In the genomic region with DNA sequence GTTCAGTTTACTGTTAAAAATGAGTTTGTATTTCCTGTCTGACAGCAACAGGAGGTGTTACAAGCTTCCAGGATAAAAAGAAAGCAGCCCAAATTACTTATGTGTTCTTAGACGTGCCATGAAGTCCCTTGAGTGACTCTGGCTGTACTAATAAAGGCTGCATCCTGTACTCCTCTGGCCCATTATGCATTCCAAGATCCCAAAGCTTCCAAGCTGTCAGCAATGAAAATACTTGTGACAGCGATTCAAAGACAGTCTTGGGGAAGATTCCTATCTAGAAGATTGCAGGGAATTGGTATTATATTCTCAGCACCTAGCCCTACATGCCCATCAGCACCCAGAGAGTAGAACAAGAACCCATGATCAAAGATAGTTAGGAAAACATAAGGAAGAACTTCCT, we compare ENCODE assay signal across 35 cellular contexts.
"Had no signal": no experiment of that assay in that cellular context is flagged by ENCODE, and none has a peak within 500 bp of the region (broad histone marks: within the 10 kb centered on the region; RNA-seq: fewer than 3 reads in every experiment).

No MANE protein-coding gene starts in this region.

- DNase-seq: Karpas-422, Kasumi-1, MG63, MM.1S, MV-4-11, NCI-H1048, NCI-H1092, NCI-H1092 treated with DMSO at 0.1 percent for 48 hours, NCI-H1105, NCI-H1105 treated with DMSO at 0.1 percent for 48 hours, NCI-H1417, NCI-H1417 treated with DMSO at 0.1 percent for 48 hours, NCI-H1436, NCI-H1436 treated with DMSO at 0.1 percent for 48 hours, NCI-H146, NCI-H1694, NCI-H1694 treated with DMSO at 0.1 percent for 48 hours, NCI-H187, NCI-H187 treated with DMSO at 0.1 percent for 48 hours, NCI-H1930, NCI-H2029, NCI-H2029 treated with DMSO at 0.1 percent for 48 hours, NCI-H2081, NCI-H2081 treated with DMSO at 0.1 percent for 48 hours, NCI-H2107, NCI-H2171, NCI-H2171 treated with DMSO at 0.1 percent for 48 hours, NCI-H2227 treated with DMSO at 0.1 percent for 48 hours, NCI-H226, NCI-H345, NCI-H446, NCI-H446 treated with DMSO at 0.1 percent for 48 hours, NCI-H510A, NCI-H510A treated with DMSO at 0.1 percent for 48 hours, NCI-H524 had no signal

- H3K4me3 ChIP-seq: MG63 had no signal

- H3K36me3 ChIP-seq: MG63 had no signal

- H3K9me3 ChIP-seq: MG63 had no signal
